ENCODE assay signal across 23 cellular contexts in the genomic region with DNA sequence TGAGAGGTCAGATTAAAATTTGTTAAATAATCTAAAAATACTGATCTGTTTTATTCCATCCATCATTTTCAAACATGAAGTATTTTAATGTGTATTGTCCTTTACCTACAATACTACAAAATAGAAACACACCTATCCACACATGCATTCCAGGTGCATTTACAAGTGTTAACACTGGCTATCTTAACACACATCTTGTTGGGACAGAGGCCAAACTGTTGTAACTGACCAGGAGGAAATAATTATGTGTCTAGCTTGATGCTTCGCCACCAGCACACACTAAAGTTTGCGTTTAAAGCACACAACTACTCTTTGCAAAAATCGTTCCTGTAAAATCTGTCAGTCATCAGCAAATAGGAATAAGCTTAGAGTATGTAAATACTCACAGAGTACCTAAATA. TPM values are rescaled to one million over a fixed set of nuclear protein-coding genes. Genes with fewer than 3 reads are reported as not detected.
DNase-seq lines count a peak whose midpoint lies in the region; ATAC-seq, FAIRE-seq and TF ChIP-seq lines count a peak whose summit lies in the region.
"Had no signal": no experiment of that assay in that cellular context is flagged by ENCODE, and none has a peak within 500 bp of the region (broad histone marks: within the 10 kb centered on the region; RNA-seq: fewer than 3 reads in every experiment).

No MANE protein-coding gene starts in this region.

- H3K4me3 Mint-ChIP-seq in GM23338 (no peak overlapping the region; the same call in 2 of the 3 replicates), neural progenitor cell (peak overlapping the region; percentile 65), T-helper 17 cell (no peak overlapping the region)
- H3K4me3 Mint-ChIP-seq: activated T-helper 1 cell treated with anti-CD3 and anti-CD28 coated beads, Interleukin-12 subunit alpha, Interleukin-12 subunit beta, Interleukin-2, Interleukin-4 antibody, amounts not matched to agents 30 ng/mL and 10 ng/mL and 1 ng/mL, durations not matched to agents 14 hours and 24 hours and 36 hours; CD8-positive, alpha-beta T cell; stimulated activated naive B cell treated with anti-CD40 and anti-IgM and Interleukin-4, amounts not matched to agents 10 μg/mL and 1 μg/mL and 100 μg/mL, for 72 hours had no signal

- WGBS in H1 (ENCODE audit: extremely low coverage in 1 of 2, insufficient coverage in 1 of 2, insufficient read length in 1 of 2, insufficient replicate concordance in 2 of 2, low coverage in 1 of 2, low lambda C conversion rate in 2 of 2, missing lambda C conversion rate in 1 of 2), 2 experiments: 82% methylated on average over 3 of the region's 3 CpGs; no CpG with 5 or more reads in 1 of the 2 experiments

- no peak overlapping the region for H2BK5ac ChIP-seq in H1 (ENCODE audit: low read depth, low read length)

- CTCF ChIA-PET in H1 (lab: Charles Lee; ENCODE audit: partially characterized antibody): interaction anchor here (0.9 to 2.6 kb wide), 2 partner anchors 12 to 151 kb away, joined by 3 to 8 read pairs; no protein-coding TSS in a partner anchor

- H3K4me2 ChIP-seq in GM23338 (peak overlapping the region; percentile 74), H1 (ENCODE audit: insufficient read depth in 1 of 2, low read depth in 2 of 2, low read length in 2 of 2) (peak overlapping the region; percentile 42 to 87; a peak in 3 of 4 replicates), neural progenitor cell (peak overlapping the region; percentile 85)

- H3K79me1 ChIP-seq in H1 (ENCODE audit: low read depth, low read length): peaks cover 5% of the 10 kb centered on the region

- no peak for FAIRE-seq in H1 (lab: Jason Lieb, UNC)

- H3F3A ChIP-seq in GM23338 (replicated peaks; ENCODE audit: low read depth) (no peaks in the 10 kb centered on the region), neural progenitor cell (ENCODE audit: low read depth) (peaks cover 15% of the 10 kb centered on the region)

- H3K4me3 ChIP-seq in GM23338: peak overlapping the region; percentile 59
- H3K4me3 ChIP-seq in LNCaP clone FGC (ENCODE audit: low read depth, low read length): peak overlapping the region; percentile 12; the same call in 1 of the 2 replicates
- H3K4me3 ChIP-seq in H1 (ENCODE audit: extremely low read depth in 1 of 4, insufficient read depth in 2 of 4, low read depth in 3 of 4, low read length in 4 of 4): peak overlapping the region in 1 of 4 experiments; percentile 90; a peak in 3 of 8 replicates
- H3K4me3 ChIP-seq in neural progenitor cell: peak overlapping the region; percentile 71
- H3K4me3 ChIP-seq: testis, uterus had no signal

- H2BK15ac ChIP-seq in H1 (ENCODE audit: low read length): no peak overlapping the region

- H3K9me2 ChIP-seq in GM23338 (ENCODE audit: insufficient read depth): no peaks in the 10 kb centered on the region

- H3K23ac ChIP-seq in H1 (ENCODE audit: insufficient read length): no peak overlapping the region

- H4K20me1 ChIP-seq in GM23338 (replicated peaks; ENCODE audit: insufficient read depth) (peaks cover 29% of the 10 kb centered on the region; the same call in 1 of the 2 replicates), H1 (replicated peaks in 1 of 2; ENCODE audit: control insufficient read depth in 1 of 2, insufficient read depth in 2 of 2, low read length in 2 of 2) (peaks cover 0 to 7% of the 10 kb centered on the region in 2 experiments), neural progenitor cell (ENCODE audit: low read depth) (peaks cover 8% of the 10 kb centered on the region)

- no peak for DNase-seq in GM23338 (ENCODE audit: low spot score)
- DNase-seq in LNCaP clone FGC (ENCODE audit: low read depth): peak; percentile 95
- DNase-seq in H1 (ENCODE audit: low read depth in 1 of 2, low spot score in 2 of 2): no peak
- DNase-seq in neural progenitor cell (ENCODE audit: low spot score): no peak
- no peak for DNase-seq in Ammon's horn (ENCODE audit: low spot score)
- no peak for DNase-seq in T-helper 17 cell
- DNase-seq: activated CD4-positive, alpha-beta T cell treated with anti-CD3 and anti-CD28 coated beads, Interleukin-2, amount 50 U/mL, for 1 hour; CD8-positive, alpha-beta T cell; foreskin keratinocyte; hippocampal formation; islet precursor cell; NCI-H1092; NCI-H1930; NCI-H2227 treated with DMSO at 0.1 percent for 48 hours; NCI-H748 treated with DMSO at 0.1 percent for 48 hours; nucleus accumbens; stimulated activated CD4-positive, alpha-beta T cell treated with anti-CD3 and anti-CD28 coated beads, Interleukin-2, amount 100 ng/mL, for 48 hours; stimulated activated naive B cell treated with anti-CD40 and anti-IgM and Interleukin-4, amounts not matched to agents 10 μg/mL and 1 μg/mL and 100 μg/mL, for 72 hours; testis; uterus had no signal

- H3K27me3 Mint-ChIP-seq in GM23338 (ENCODE audit: insufficient read depth, low read depth, poor library complexity) (peaks cover 4% of the 10 kb centered on the region), neural progenitor cell (ENCODE audit: insufficient read depth, low read depth) (no peaks in the 10 kb centered on the region), T-helper 17 cell (no peaks in the 10 kb centered on the region)
- H3K27me3 Mint-ChIP-seq: stimulated activated naive B cell treated with anti-CD40 and anti-IgM and Interleukin-4, amounts not matched to agents 10 μg/mL and 1 μg/mL and 100 μg/mL, for 72 hours had no signal

- TF ChIP-seq EP300 in H1 (IDR thresholded peaks at IDR 0.05; ENCODE audit: borderline replicate concordance in 1 of 2, low read depth in 2 of 2, low read length in 2 of 2): no peak

- TF ChIP-seq CTCF in GM23338 (conservative IDR thresholded peaks at IDR 0.05; ENCODE audit: low read depth in 2 of 2) (no peak), LNCaP clone FGC (IDR thresholded peaks at IDR 0.05; ENCODE audit: control insufficient read depth, extremely low read depth, insufficient read depth) (no peak), H1 (IDR thresholded peaks at IDR 0.05; ENCODE audit: control extremely low read depth in 1 of 3, insufficient read depth in 1 of 3, low read depth in 1 of 3, low read length in 3 of 3) (no peak), neural progenitor cell (IDR thresholded peaks at IDR 0.05) (no peak)

- H3K27ac ChIP-seq in GM23338 (ENCODE audit: low read depth) (0 out of 2 replicates have a peak overlapping the region, but pooled peaks have one; percentile 3), H1 (ENCODE audit: low read depth, low read length) (no peak overlapping the region), neural progenitor cell (no peak overlapping the region)
- H3K27ac ChIP-seq: testis, uterus had no signal

- no peak overlapping the region for H3K56ac ChIP-seq in H1 (replicated peaks; ENCODE audit: insufficient read length, low read depth, low read length)

- peaks cover 68% of the 10 kb centered on the region for H3K79me2 ChIP-seq in GM23338 (replicated peaks; ENCODE audit: insufficient read depth)
- peaks cover 38 to 72% of the 10 kb centered on the region in 2 experiments for H3K79me2 ChIP-seq in H1 (ENCODE audit: control insufficient read depth in 1 of 2, insufficient read depth in 2 of 2, low read length in 2 of 2)
- peaks cover 72% of the 10 kb centered on the region for H3K79me2 ChIP-seq in neural progenitor cell (ENCODE audit: low read depth)

- peaks cover 29% of the 10 kb centered on the region for H3K4me1 ChIP-seq in GM23338 (ENCODE audit: insufficient read depth)
- H3K4me1 ChIP-seq in H1 (replicated peaks in 1 of 4; ENCODE audit: control insufficient read depth in 3 of 4, insufficient read depth in 4 of 4, low read length in 3 of 4): peaks cover 2 to 13% (median 10%) of the 10 kb centered on the region in 4 experiments; a peak in 6 of 7 replicates
- peaks cover 29% of the 10 kb centered on the region for H3K4me1 ChIP-seq in neural progenitor cell
- H3K4me1 ChIP-seq: foreskin keratinocyte had no signal

- ATAC-seq in GM23338: no peak
- ATAC-seq in GM19324 (IDR thresholded peaks at IDR 0.05; ENCODE audit: low FRiP score, unreplicated experiment): no peak
- ATAC-seq in T-helper 17 cell: no peak
- ATAC-seq: activated naive CD4-positive, alpha-beta T cell treated with anti-CD3 and anti-CD28 coated beads, Interleukin-2, amount 50 U/mL, for 72 hours; CD8-positive, alpha-beta T cell; foreskin keratinocyte; stimulated activated naive B cell treated with anti-CD40 and anti-IgM and Interleukin-4, amounts not matched to agents 10 μg/mL and 1 μg/mL and 100 μg/mL, for 72 hours had no signal

- H2AK5ac ChIP-seq in H1 (ENCODE audit: low read depth, low read length): no peak overlapping the region

- peaks cover 11% of the 10 kb centered on the region for H3K36me3 Mint-ChIP-seq in GM23338 (ENCODE audit: low read depth)
- peaks cover 11% of the 10 kb centered on the region for H3K36me3 Mint-ChIP-seq in neural progenitor cell
- peaks cover 5% of the 10 kb centered on the region for H3K36me3 Mint-ChIP-seq in T-helper 17 cell (ENCODE audit: low read depth)
- H3K36me3 Mint-ChIP-seq: stimulated activated naive B cell treated with anti-CD40 and anti-IgM and Interleukin-4, amounts not matched to agents 10 μg/mL and 1 μg/mL and 100 μg/mL, for 72 hours had no signal

- no peak overlapping the region for H2AFZ ChIP-seq in GM23338
- H2AFZ ChIP-seq in H1 (ENCODE audit: low read length): no peak overlapping the region
- no peak overlapping the region for H2AFZ ChIP-seq in neural progenitor cell (replicated peaks)

- no peak overlapping the region for H3K9ac ChIP-seq in H1 (replicated peaks in 1 of 4; ENCODE audit: extremely low read depth in 1 of 4, low read depth in 3 of 4, low read length in 3 of 4)
- no peak overlapping the region for H3K9ac ChIP-seq in neural progenitor cell

- POLR2A ChIA-PET in H1 (lab: Charles Lee; ENCODE audit: partially characterized antibody): interaction anchor here (4.4 to 5.7 kb wide), 2 partner anchors 14 to 59 kb away, joined by 36 to 79 read pairs; partner anchors contain the start of gene KIF20B

- H3K27me3 ChIP-seq in GM23338 (ENCODE audit: insufficient read depth) (no peaks in the 10 kb centered on the region), H1 (replicated peaks in 1 of 4; ENCODE audit: control insufficient read depth in 3 of 4, extremely low read depth in 1 of 4, insufficient read depth in 3 of 4, low read length in 3 of 4) (no peaks in the 10 kb centered on the region), neural progenitor cell (no peaks in the 10 kb centered on the region)
- H3K27me3 ChIP-seq: foreskin keratinocyte, testis, uterus had no signal

- H3K4me1 Mint-ChIP-seq in GM23338: peaks cover 34% of the 10 kb centered on the region
- H3K4me1 Mint-ChIP-seq in neural progenitor cell: peaks cover 34% of the 10 kb centered on the region
- H3K4me1 Mint-ChIP-seq in T-helper 17 cell: peaks cover 13% of the 10 kb centered on the region

- no peak overlapping the region for H4K91ac ChIP-seq in H1 (replicated peaks; ENCODE audit: insufficient read length, low read length)

- peaks cover 5% of the 10 kb centered on the region; the same call in 1 of the 2 replicates for H3K23me2 ChIP-seq in H1 (ENCODE audit: low read depth, low read length)

- H3K36me3 ChIP-seq in GM23338 (ENCODE audit: insufficient read depth) (no peaks in the 10 kb centered on the region; the same call in 1 of the 2 replicates), H1 (ENCODE audit: control insufficient read depth in 2 of 4, insufficient read depth in 4 of 4, low read length in 3 of 4) (peaks cover 0 to 9% (median 2%) of the 10 kb centered on the region in 4 experiments; a peak in 3 of 8 replicates), neural progenitor cell (peaks cover 2% of the 10 kb centered on the region)
- H3K36me3 ChIP-seq: uterus had no signal

- H3K18ac ChIP-seq in H1 (ENCODE audit: extremely low read depth, low read length): no peak overlapping the region

- H4K8ac ChIP-seq in H1 (ENCODE audit: extremely low read depth, insufficient read depth, low read length): no peak overlapping the region

- H3K27ac Mint-ChIP-seq in GM23338 (no peak overlapping the region), neural progenitor cell (no peak overlapping the region), T-helper 17 cell (no peak overlapping the region)
- H3K27ac Mint-ChIP-seq: activated naive CD4-positive, alpha-beta T cell treated with anti-CD3 and anti-CD28 coated beads, Interleukin-2, amount 50 U/mL, for 72 hours; activated T-helper 1 cell treated with anti-CD3 and anti-CD28 coated beads, Interleukin-12 subunit alpha, Interleukin-12 subunit beta, Interleukin-2, Interleukin-4 antibody, amounts not matched to agents 30 ng/mL and 10 ng/mL and 1 ng/mL, durations not matched to agents 14 hours and 24 hours and 36 hours; CD8-positive, alpha-beta T cell; stimulated activated naive B cell treated with anti-CD40 and anti-IgM and Interleukin-4, amounts not matched to agents 10 μg/mL and 1 μg/mL and 100 μg/mL, for 72 hours had no signal

- no peak for TF ChIP-seq POLR2A in H1 (IDR thresholded peaks at IDR 0.05; ENCODE audit: control extremely low read depth in 1 of 2, low read depth in 2 of 2, low read length in 2 of 2)

- no peak overlapping the region for H2BK20ac ChIP-seq in H1 (ENCODE audit: low read length)

- no peak for TF ChIP-seq RAD21 in H1 (IDR thresholded peaks at IDR 0.05 in 1 of 2, conservative IDR thresholded peaks at IDR 0.05 in 1 of 2; ENCODE audit: low read depth in 2 of 2, low read length in 2 of 2)

- no peak overlapping the region for H3K4ac ChIP-seq in H1 (replicated peaks; ENCODE audit: insufficient read length, low read depth, low read length)

- no peak overlapping the region for H2BK12ac ChIP-seq in H1 (ENCODE audit: low read depth, low read length)

- no peaks in the 10 kb centered on the region for H3K9me3 ChIP-seq in H1 (ENCODE audit: insufficient read depth in 2 of 2, low read depth in 1 of 2, low read length in 1 of 2)
- no peaks in the 10 kb centered on the region for H3K9me3 ChIP-seq in neural progenitor cell (ENCODE audit: low read depth)
- no peaks in the 10 kb centered on the region for H3K9me3 ChIP-seq in T-helper 17 cell (ENCODE audit: control insufficient read depth, low read length, poor library complexity, severe bottlenecking)
- H3K9me3 ChIP-seq: testis, uterus had no signal

- no peak overlapping the region for H4K5ac ChIP-seq in H1 (ENCODE audit: insufficient read length, low read depth, low read length)

- H3K9me3 Mint-ChIP-seq in GM23338 (no peaks in the 10 kb centered on the region), neural progenitor cell (no peaks in the 10 kb centered on the region)
- H3K9me3 Mint-ChIP-seq: activated naive CD4-positive, alpha-beta T cell treated with anti-CD3 and anti-CD28 coated beads, Interleukin-2, amount 50 U/mL, for 72 hours; activated T-helper 1 cell treated with anti-CD3 and anti-CD28 coated beads, Interleukin-12 subunit alpha, Interleukin-12 subunit beta, Interleukin-2, Interleukin-4 antibody, amounts not matched to agents 30 ng/mL and 10 ng/mL and 1 ng/mL, durations not matched to agents 14 hours and 24 hours and 36 hours; CD8-positive, alpha-beta T cell; stimulated activated naive B cell treated with anti-CD40 and anti-IgM and Interleukin-4, amounts not matched to agents 10 μg/mL and 1 μg/mL and 100 μg/mL, for 72 hours had no signal

- no peak overlapping the region for H3K14ac ChIP-seq in H1 (ENCODE audit: insufficient read length)

- no peak overlapping the region for H2BK120ac ChIP-seq in H1 (replicated peaks; ENCODE audit: low read depth, low read length)

RNA-seq across cellular contexts. Expression of gene PANK1, which starts 2.8 kb away (rescaled TPM):
- total RNA-seq in GM23338 (2014; rRNA removed; shearing (Covaris generic)): 44.7 and 62.5 TPM in 2 replicates
- polyA plus RNA-seq in GM23338 (2016; fragmentation: Nextera tagmentation; extraction: Ambion mirVana): 14.6 and 15.2 TPM in 2 replicates
- total RNA-seq in H1 (2021; fragmentation: NEBNext Ultra II Directional; extraction: Animal tissue kit (Norgen Biotek cat#: 25700)): 39.1 and 40.4 TPM in 2 replicates
- polyA plus RNA-seq in H1 (2011; rRNA removed): 11.3 and 18.5 TPM in 2 replicates
- 18.1 TPM for polyA plus RNA-seq in H1 (2011; cell fraction: cytosol; rRNA removed)
- 12.0 TPM for polyA plus RNA-seq in H1 (2011; cell fraction: nucleus; rRNA removed)
- 24.6 to 36.4 TPM (median 26.5 TPM) in 4 replicates for polyA plus RNA-seq in H1 (2012, experiment 1 of 2)
- polyA plus RNA-seq in H1 (2012, experiment 2 of 2): 5.1 TPM
- polyA plus RNA-seq in H1 (2013, experiment 1 of 2): 22.6 TPM
- 22.8 TPM for polyA plus RNA-seq in H1 (2013, experiment 2 of 2)
- 51.7 and 58.1 TPM in 2 replicates for polyA minus RNA-seq in H1 (2011; rRNA and poly(A)+ RNA removed)
- 15.3 TPM for polyA minus RNA-seq in H1 (2011; cell fraction: cytosol; rRNA and poly(A)+ RNA removed)
- 33.0 TPM for polyA minus RNA-seq in H1 (2011; cell fraction: nucleus; rRNA and poly(A)+ RNA removed)
- 38.0 and 49.0 TPM in 2 replicates for total RNA-seq in neural progenitor cell (ENCODE audit: low replicate concordance)
- 1 to 10 TPM; 1.2 to 1.6 TPM for total RNA-seq in T-helper 17 cell

RNA-seq across cellular contexts. Expression of gene KIF20B, which starts 59.2 kb away (rescaled TPM):
- total RNA-seq in GM23338 (2014; rRNA removed; shearing (Covaris generic)): 42.3 and 42.7 TPM in 2 replicates
- 82.4 and 111 TPM in 2 replicates for polyA plus RNA-seq in GM23338 (2016; fragmentation: Nextera tagmentation; extraction: Ambion mirVana)
- 70.8 and 72.0 TPM in 2 replicates for total RNA-seq in H1 (2021; fragmentation: NEBNext Ultra II Directional; extraction: Animal tissue kit (Norgen Biotek cat#: 25700))
- polyA plus RNA-seq in H1 (2011; rRNA removed): 2.7 and 4.5 TPM in 2 replicates
- polyA plus RNA-seq in H1 (2011; cell fraction: cytosol; rRNA removed): 8.0 TPM
- polyA plus RNA-seq in H1 (2011; cell fraction: nucleus; rRNA removed): 1.7 TPM
- polyA plus RNA-seq in H1 (2012, experiment 1 of 2): 11.8 to 35.8 TPM (median 18.6 TPM) in 4 replicates
- polyA plus RNA-seq in H1 (2012, experiment 2 of 2): 1.00 TPM
- 38.6 TPM for polyA plus RNA-seq in H1 (2013, experiment 1 of 2)
- 36.9 TPM for polyA plus RNA-seq in H1 (2013, experiment 2 of 2)
- 28.4 and 42.7 TPM in 2 replicates for polyA minus RNA-seq in H1 (2011; rRNA and poly(A)+ RNA removed)
- 7.3 TPM for polyA minus RNA-seq in H1 (2011; cell fraction: cytosol; rRNA and poly(A)+ RNA removed)
- 23.9 TPM for polyA minus RNA-seq in H1 (2011; cell fraction: nucleus; rRNA and poly(A)+ RNA removed)
- 44.2 and 71.5 TPM in 2 replicates for total RNA-seq in neural progenitor cell (ENCODE audit: low replicate concordance)
- total RNA-seq in T-helper 17 cell: 10 to 100 TPM; 17.6 to 36.2 TPM

Comparison
In these comparisons a context has a peak if more than half of its experiments do, and no peak if none do; other contexts are left out.
1. RNA of gene PANK1, which starts 2.8 kb away (total RNA-seq): 44.7 to 62.5 TPM in GM23338, 39.1 to 40.4 TPM in H1 and 38.0 to 49.0 TPM in neural progenitor cell; 1.2 to 1.6 TPM in T-helper 17 cell; every median in the first group is over 10 times any median in the second.
2. Peak in every context shown above with its lines, with median percentiles within 50 percentile points of each other: H3K4me2 ChIP-seq.